Comparison of ENCODE assay signal across 17 cellular contexts in the genomic region with DNA sequence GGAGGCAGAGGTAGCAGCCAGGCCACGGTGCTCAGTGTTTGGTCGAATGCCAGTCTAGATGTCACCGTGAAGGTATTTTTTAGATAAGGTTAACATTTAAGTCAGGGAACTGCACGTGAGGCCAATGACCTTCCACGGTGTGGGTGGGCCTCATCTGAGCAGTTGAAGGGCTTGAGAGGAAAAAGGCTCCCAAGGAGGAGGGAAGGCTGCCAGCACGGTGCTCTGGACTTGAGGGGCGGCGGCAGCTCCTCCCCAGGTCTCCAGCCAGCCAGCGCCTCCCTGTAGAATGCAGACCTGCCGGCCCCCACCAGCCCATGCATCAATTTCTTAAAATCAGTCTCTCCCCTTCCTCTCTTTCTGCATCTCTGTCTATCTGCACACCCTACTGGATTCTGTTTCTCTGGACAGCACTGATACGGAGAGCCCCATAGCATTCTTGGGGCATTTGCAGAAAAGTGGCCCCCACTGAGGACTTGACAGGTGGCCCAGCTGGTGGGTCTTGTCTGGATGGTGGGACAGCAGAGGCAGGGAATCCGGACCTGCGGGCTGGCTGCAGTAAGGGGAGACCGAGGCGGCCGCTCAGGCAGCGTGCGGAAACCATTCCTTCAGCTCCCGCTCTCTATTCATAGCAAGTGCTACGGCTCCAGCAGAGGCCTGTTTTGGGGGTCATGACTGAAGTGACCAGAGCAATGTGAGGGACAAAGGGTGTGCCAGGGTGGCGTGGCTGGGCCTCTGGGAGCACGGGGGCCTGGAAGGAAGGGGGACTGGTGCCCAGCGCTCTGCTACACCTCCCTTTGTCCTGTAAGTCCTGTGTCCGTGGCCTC. TPM values are rescaled to one million over a fixed set of nuclear protein-coding genes. Genes with fewer than 3 reads are reported as not detected.
"Had no signal": no experiment of that assay in that cellular context is flagged by ENCODE, and none has a peak within 500 bp of the region (broad histone marks: within the 10 kb centered on the region; RNA-seq: fewer than 3 reads in every experiment).

No MANE protein-coding gene starts in this region.

- H3K4me3 ChIP-seq: cardiac muscle cell, heart left ventricle, left ventricle myocardium inferior, ovary, SJSA1 had no signal

- H3K36me3 ChIP-seq: cardiac muscle cell, heart left ventricle, left ventricle myocardium inferior, ovary, SJSA1 had no signal

- DNase-seq: activated CD4-positive, alpha-beta T cell treated with anti-CD3 and anti-CD28 coated beads for 36 hours; activated naive CD4-positive, alpha-beta T cell; activated T-cell treated with anti-CD3 and anti-CD28 coated beads, Interleukin-2, amount 50 U/mL, for 72 hours; cortex of kidney; effector memory CD4-positive, alpha-beta T cell; left ventricle myocardium inferior; mesenchymal stem cell; nephron progenitor cell; small intestine had no signal

- H3K4me1 ChIP-seq: SJSA1 had no signal

- ATAC-seq: activated CD4-positive, alpha-beta T cell treated with anti-CD3 and anti-CD28 coated beads for 36 hours; activated T-cell treated with anti-CD3 and anti-CD28 coated beads, Interleukin-2, amount 50 U/mL, for 72 hours; heart left ventricle had no signal

- H3K27me3 ChIP-seq: cardiac muscle cell, ovary, SJSA1 had no signal

- H3K27ac ChIP-seq: cardiac muscle cell, heart left ventricle, left ventricle myocardium inferior, ovary, SJSA1 had no signal

- H3K9me3 ChIP-seq: ovary, SJSA1 had no signal

- FAIRE-seq: astrocyte, frontal cortex, islet of Langerhans, small intestine had no signal

RNA-seq across cellular contexts. Expression of gene MSANTD1, which starts 36.0 kb away (rescaled TPM):
- polyA plus RNA-seq: fibroblast of lung had no signal
